ENCODE assay signal across 21 cellular contexts in the genomic region with DNA sequence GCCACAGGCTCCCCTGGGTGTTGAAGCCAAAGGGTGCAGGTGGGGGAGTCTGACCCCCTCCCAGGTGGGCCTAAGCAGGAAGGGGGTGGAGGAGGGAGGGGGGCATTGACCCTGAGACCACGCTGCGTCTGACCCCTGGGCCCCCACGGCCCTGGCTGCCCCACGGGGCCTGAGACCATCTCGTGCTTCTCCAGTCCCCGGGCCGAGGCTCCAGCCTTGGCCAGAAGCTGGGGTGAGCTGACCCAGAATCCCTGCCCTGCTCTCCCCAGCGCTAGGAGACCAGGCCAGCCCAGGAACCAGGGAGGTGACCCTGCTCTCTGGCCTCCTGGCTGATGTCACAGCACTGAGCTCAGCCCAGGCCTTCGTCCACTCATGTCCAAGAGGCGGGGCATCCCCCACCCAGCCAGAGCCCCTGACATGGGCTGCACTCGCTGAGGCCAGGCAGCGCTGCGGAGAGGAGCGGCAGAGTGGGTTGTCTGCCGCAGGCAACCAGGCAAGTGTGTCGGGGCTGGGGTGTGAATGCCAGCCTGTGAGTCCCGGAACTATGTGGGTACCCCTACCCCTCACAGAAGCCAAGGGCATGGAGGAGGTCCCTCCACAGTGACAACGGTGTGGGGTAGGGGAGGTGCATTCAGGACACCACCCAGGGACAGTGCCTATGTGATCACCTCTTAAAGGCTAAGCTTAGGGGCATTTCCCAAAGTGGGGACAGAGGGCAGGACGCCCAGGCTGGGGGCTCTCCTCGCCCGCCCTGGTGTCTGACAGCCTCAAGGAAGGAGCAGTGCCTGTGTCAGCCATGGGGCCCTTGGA. TPM values are rescaled to one million over a fixed set of nuclear protein-coding genes. Genes with fewer than 3 reads are reported as not detected.
DNase-seq lines count a peak whose midpoint lies in the region; ATAC-seq and TF ChIP-seq lines count a peak whose summit lies in the region.
"Had no signal": no experiment of that assay in that cellular context is flagged by ENCODE, and none has a peak within 500 bp of the region (broad histone marks: within the 10 kb centered on the region; RNA-seq: fewer than 3 reads in every experiment).

No MANE protein-coding gene starts in this region.

- H3K9me3 ChIP-seq in endodermal cell (ENCODE audit: control insufficient read depth, low read length) (no peaks in the 10 kb centered on the region), neuronal stem cell (replicated peaks in 1 of 2; ENCODE audit: control insufficient read depth in 2 of 2, insufficient read depth in 1 of 2, low read depth in 1 of 2, low read length in 2 of 2) (peaks cover 0 to 3% of the 10 kb centered on the region in 2 donors), aorta (ENCODE audit: control insufficient read depth, low read length) (no peaks in the 10 kb centered on the region), T-helper 17 cell (ENCODE audit: control insufficient read depth, low read length, poor library complexity, severe bottlenecking) (no peaks in the 10 kb centered on the region), hepatocyte (ENCODE audit: low read depth) (no peaks in the 10 kb centered on the region)
- H3K9me3 ChIP-seq: A549, BLaER1 had no signal

- no peak overlapping the region for H3K4ac ChIP-seq in neuronal stem cell (ENCODE audit: low read length)

- H3K79me1 ChIP-seq in neuronal stem cell (ENCODE audit: low read depth, low read length) = peaks cover 4% of the 10 kb centered on the region

- H4K91ac ChIP-seq in neuronal stem cell (ENCODE audit: low read depth, low read length, poor library complexity) = no peak overlapping the region

- H4K20me1 ChIP-seq in hepatocyte (ENCODE audit: insufficient read depth, poor library complexity, severe bottlenecking) = no peaks in the 10 kb centered on the region

- H3K9ac ChIP-seq in endodermal cell (ENCODE audit: extremely low read depth, low read length, poor library complexity, severe bottlenecking) = no peak overlapping the region
- peak overlapping the region; percentile 53 for H3K9ac ChIP-seq in neuronal stem cell (ENCODE audit: low read depth, low read length, poor library complexity)
- H3K9ac ChIP-seq: BLaER1 had no signal

- no peak overlapping the region for H2BK5ac ChIP-seq in neuronal stem cell (ENCODE audit: low read length)

- peak overlapping the region; percentile 30 for H2BK12ac ChIP-seq in neuronal stem cell (ENCODE audit: low read length)

- H3K4me1 ChIP-seq in endodermal cell (ENCODE audit: control insufficient read depth, insufficient read depth, low read length) (no peaks in the 10 kb centered on the region), neuronal stem cell (ENCODE audit: control insufficient read depth in 2 of 2, insufficient read depth in 1 of 2, low read depth in 1 of 2, low read length in 2 of 2) (peaks cover 1 to 18% of the 10 kb centered on the region in 2 donors), aorta (ENCODE audit: control insufficient read depth in 1 of 2, insufficient read depth in 2 of 2, low read length in 2 of 2) (no peaks in the 10 kb centered on the region), hepatocyte (ENCODE audit: insufficient read depth) (peaks cover 4% of the 10 kb centered on the region)

- H3K36me3 Mint-ChIP-seq in endodermal cell (ENCODE audit: low read depth) (no peaks in the 10 kb centered on the region), T-helper 17 cell (ENCODE audit: low read depth) (no peaks in the 10 kb centered on the region)

- no peak overlapping the region for H3K23ac ChIP-seq in neuronal stem cell (ENCODE audit: low read depth, low read length, poor library complexity)

- no peak overlapping the region for H3K4me2 ChIP-seq in neuronal stem cell (ENCODE audit: insufficient read depth, low read length, poor library complexity, severe bottlenecking)
- H3K4me2 ChIP-seq in hepatocyte = no peak overlapping the region
- H3K4me2 ChIP-seq: A549, BLaER1 had no signal

- peaks cover 3% of the 10 kb centered on the region for H3K27me3 Mint-ChIP-seq in endodermal cell (ENCODE audit: insufficient read depth)
- no peaks in the 10 kb centered on the region for H3K27me3 Mint-ChIP-seq in T-helper 17 cell

- H3K18ac ChIP-seq in neuronal stem cell (ENCODE audit: low read length) = no peak overlapping the region

- H3K27ac ChIP-seq in endodermal cell (ENCODE audit: low read depth, low read length) (peak overlapping the region; percentile 57), neuronal stem cell (replicated peaks; ENCODE audit: low read length) (no peak overlapping the region), aorta (ENCODE audit: low read depth in 1 of 2, low read length in 2 of 2) (no peak overlapping the region), hepatocyte (no peak overlapping the region)
- H3K27ac ChIP-seq: A549, BLaER1 had no signal

- H2BK120ac ChIP-seq in neuronal stem cell (ENCODE audit: low read depth, low read length) = no peak overlapping the region

- intact Hi-C loops in left cardiac atrium (cut with DNase I) (no loop called here), cardiac septum (cut with DNase I) (no loop called here), aorta (cut with DNase I) (no loop called here)

- no peak overlapping the region for H2AK5ac ChIP-seq in neuronal stem cell (ENCODE audit: low read depth, low read length)

- H3K4me3 Mint-ChIP-seq in endodermal cell (no peak overlapping the region), T-helper 17 cell (no peak overlapping the region)
- H3K4me3 Mint-ChIP-seq: stimulated activated naive B cell treated with anti-CD40 and anti-IgM and Interleukin-4, amounts not matched to agents 10 μg/mL and 1 μg/mL and 100 μg/mL, for 72 hours had no signal

- WGBS in endodermal cell (ENCODE audit: insufficient coverage in 1 of 2, insufficient read length in 1 of 2), 2 experiments = 93 to 96% methylated on average over 8 to 21 of the region's 21 CpGs
- no CpG with 5 or more reads among the region's 21 CpGs for WGBS in neuronal stem cell (ENCODE audit: extremely low coverage in 2 of 2, insufficient read length in 2 of 2, insufficient replicate concordance in 1 of 2), 2 donors
- 82 to 84% methylated on average over 20 to 21 of the region's 21 CpGs for WGBS in aorta, 2 donors
- WGBS in hepatocyte (ENCODE audit: low lambda C conversion rate, missing lambda C conversion rate) = 90% methylated on average over 15 of the region's 21 CpGs

- peaks cover 1% of the 10 kb centered on the region for H3K4me1 Mint-ChIP-seq in endodermal cell
- peaks cover 14% of the 10 kb centered on the region for H3K4me1 Mint-ChIP-seq in T-helper 17 cell

- DNase-seq in left cardiac atrium (peak; percentile 33), cardiac septum (ENCODE audit: low spot score) (no peak), endodermal cell (no peak), neuronal stem cell (ENCODE audit: low spot score) (no peak), aorta (peak in 1 of 2 donors; percentile 55), T-helper 17 cell (no peak), hepatocyte (ENCODE audit: low spot score) (no peak)
- DNase-seq in effector CD8-positive, alpha-beta T cell (lab: John Stamatoyannopoulos, UW) = no peak
- DNase-seq: activated CD4-positive, alpha-beta T cell treated with anti-CD3 and anti-CD28 coated beads, Interleukin-2, amount 50 U/mL, for 1 hour; Calu3; cortex of kidney; EL; KBM-7; kidney glomerular epithelial cell; NCI-H2029; NCI-H446; RPMI8226; stimulated activated naive B cell treated with anti-CD40 and anti-IgM and Interleukin-4, amounts not matched to agents 10 μg/mL and 1 μg/mL and 100 μg/mL, for 72 hours; SW 1271 had no signal

- H3K14ac ChIP-seq in neuronal stem cell (ENCODE audit: low read length) = no peak overlapping the region

- no peak overlapping the region for H4K8ac ChIP-seq in neuronal stem cell (ENCODE audit: low read depth, low read length)

- H3K27me3 ChIP-seq in endodermal cell (ENCODE audit: control insufficient read depth, insufficient read depth, low read length, poor library complexity, severe bottlenecking) = no peaks in the 10 kb centered on the region
- H3K27me3 ChIP-seq in neuronal stem cell (ENCODE audit: control insufficient read depth in 3 of 3, insufficient read depth in 3 of 3, low read depth in 1 of 3, low read length in 3 of 3) = no peaks in the 10 kb centered on the region
- H3K27me3 ChIP-seq in aorta (ENCODE audit: control insufficient read depth in 1 of 2, insufficient read depth in 2 of 2, low read length in 1 of 2) = no peaks in the 10 kb centered on the region
- H3K27me3 ChIP-seq in hepatocyte = no peaks in the 10 kb centered on the region
- H3K27me3 ChIP-seq: BLaER1 had no signal

- H2BK15ac ChIP-seq in neuronal stem cell (ENCODE audit: low read length) = no peak overlapping the region

- ATAC-seq in left cardiac atrium (no peak), aorta (ENCODE audit: low FRiP score) (peak; percentile 1), T-helper 17 cell (no peak)
- ATAC-seq: A549; stimulated activated naive B cell treated with anti-CD40 and anti-IgM and Interleukin-4, amounts not matched to agents 10 μg/mL and 1 μg/mL and 100 μg/mL, for 72 hours had no signal

- H3K4me3 ChIP-seq in endodermal cell (ENCODE audit: low read length) (no peak overlapping the region), neuronal stem cell (ENCODE audit: low read length in 2 of 2) (no peak overlapping the region), aorta (ENCODE audit: low read length in 2 of 2) (no peak overlapping the region), hepatocyte (no peak overlapping the region)
- H3K4me3 ChIP-seq: A549, BLaER1 had no signal

- no peak for TF ChIP-seq CTCF in endodermal cell (conservative IDR thresholded peaks at IDR 0.05)
- no peak for TF ChIP-seq CTCF in hepatocyte (IDR thresholded peaks at IDR 0.05; ENCODE audit: poor library complexity)

- no peaks in the 10 kb centered on the region for H3K9me3 Mint-ChIP-seq in endodermal cell
- H3K9me3 Mint-ChIP-seq: stimulated activated naive B cell treated with anti-CD40 and anti-IgM and Interleukin-4, amounts not matched to agents 10 μg/mL and 1 μg/mL and 100 μg/mL, for 72 hours had no signal

- H3K36me3 ChIP-seq in endodermal cell (ENCODE audit: control insufficient read depth, insufficient read depth, low read length) (peaks cover 7% of the 10 kb centered on the region), neuronal stem cell (replicated peaks in 1 of 2; ENCODE audit: control insufficient read depth in 2 of 2, insufficient read depth in 2 of 2, low read length in 2 of 2) (peaks cover 4 to 20% of the 10 kb centered on the region in 2 donors), aorta (ENCODE audit: control insufficient read depth in 1 of 2, insufficient read depth in 2 of 2, low read length in 1 of 2) (no peaks in the 10 kb centered on the region), hepatocyte (replicated peaks; ENCODE audit: insufficient read depth, low read depth) (no peaks in the 10 kb centered on the region)

- H3K27ac Mint-ChIP-seq in endodermal cell (no peak overlapping the region), T-helper 17 cell (no peak overlapping the region)

- peaks cover 11% of the 10 kb centered on the region for H3K79me2 ChIP-seq in hepatocyte

- no peaks in the 10 kb centered on the region for H3K9me2 ChIP-seq in hepatocyte (replicated peaks; ENCODE audit: insufficient read depth)

- H2AFZ ChIP-seq in neuronal stem cell (ENCODE audit: low read length) (no peak overlapping the region), hepatocyte (no peak overlapping the region)

RNA-seq across cellular contexts. Expression of a gene that starts 6.3 kb away (rescaled TPM):
- total RNA-seq in left cardiac atrium (1 to 10 TPM; 6.0 to 8.5 TPM), cardiac septum (5.2 TPM), endodermal cell (1 to 10 TPM; 7.4 to 7.9 TPM), aorta (10 to 100 TPM; 11.4 to 11.8 TPM), T-helper 17 cell (1 to 10 TPM; 8.2 to 8.3 TPM), hepatocyte (8.2 and 8.9 TPM in 2 replicates)
- polyA plus RNA-seq in endodermal cell (2013, experiment 1 of 2) = 4.5 TPM
- polyA plus RNA-seq in endodermal cell (2013, experiment 2 of 2) = 4.1 TPM
- 2.1 TPM for polyA plus RNA-seq in neuronal stem cell (2013, experiment 1 of 2)
- 2.2 TPM for polyA plus RNA-seq in neuronal stem cell (2013, experiment 2 of 2)
- polyA plus RNA-seq in aorta (10 to 100 TPM in 1 of 2 donors, 1 to 10 TPM in 1; 6.4 to 12.4 TPM), hepatocyte (13.2 and 15.0 TPM in 2 replicates)

RNA-seq across cellular contexts. Expression of a gene that starts 12.7 kb away (rescaled TPM):
- total RNA-seq in left cardiac atrium (100 to 1,000 TPM; 407 to 412 TPM), cardiac septum (327 TPM), endodermal cell (100 to 1,000 TPM; 602 to 920 TPM), aorta (100 to 1,000 TPM in 1 of 2 donors, 10 to 100 TPM in 1; 78.1 to 109 TPM), T-helper 17 cell (1 to 10 TPM; 7.0 to 8.0 TPM), hepatocyte (523 and 682 TPM in 2 replicates)
- polyA plus RNA-seq in endodermal cell (2013, experiment 1 of 2) = 1,216 TPM
- polyA plus RNA-seq in endodermal cell (2013, experiment 2 of 2) = 1,012 TPM
- 418 TPM for polyA plus RNA-seq in neuronal stem cell (2013, experiment 1 of 2)
- 412 TPM for polyA plus RNA-seq in neuronal stem cell (2013, experiment 2 of 2)
- polyA plus RNA-seq in aorta (10 to 100 TPM; 46.6 to 91.3 TPM), hepatocyte (2,788 and 2,829 TPM in 2 replicates)

RNA-seq across cellular contexts. Expression of a gene that starts 27.2 kb away (rescaled TPM):
- total RNA-seq in left cardiac atrium = 10 to 100 TPM; 15.2 to 23.6 TPM
- 20.1 TPM for total RNA-seq in cardiac septum
- total RNA-seq in endodermal cell = 10 to 100 TPM; 27.6 to 28.1 TPM
- 20.2 TPM for polyA plus RNA-seq in endodermal cell (2013, experiment 1 of 2)
- 20.5 TPM for polyA plus RNA-seq in endodermal cell (2013, experiment 2 of 2)
- polyA plus RNA-seq in neuronal stem cell (2013, experiment 1 of 2) = 11.7 TPM
- 11.8 TPM for polyA plus RNA-seq in neuronal stem cell (2013, experiment 2 of 2)
- total RNA-seq in aorta = 10 to 100 TPM; 30.4 to 30.8 TPM
- polyA plus RNA-seq in aorta = 10 to 100 TPM in 1 of 2 donors, 1 to 10 TPM in 1; 9.2 to 14.9 TPM
- total RNA-seq in T-helper 17 cell = 10 to 100 TPM; 28.5 to 32.9 TPM
- total RNA-seq in hepatocyte = 25.8 and 27.4 TPM in 2 replicates
- 11.7 and 13.9 TPM in 2 replicates for polyA plus RNA-seq in hepatocyte

RNA-seq across cellular contexts. Expression of a gene that starts 27.5 kb away (rescaled TPM):
- total RNA-seq in left cardiac atrium (10 to 100 TPM; 37.8 to 42.5 TPM), cardiac septum (43.8 TPM), endodermal cell (10 to 100 TPM; 30.1 to 39.8 TPM), aorta (10 to 100 TPM; 27.6 to 33.3 TPM), T-helper 17 cell (10 to 100 TPM; 18.3 to 19.4 TPM), hepatocyte (58.7 and 59.1 TPM in 2 replicates)
- 34.9 TPM for polyA plus RNA-seq in endodermal cell (2013, experiment 1 of 2)
- polyA plus RNA-seq in endodermal cell (2013, experiment 2 of 2) = 38.8 TPM
- 45.8 TPM for polyA plus RNA-seq in neuronal stem cell (2013, experiment 1 of 2)
- 47.5 TPM for polyA plus RNA-seq in neuronal stem cell (2013, experiment 2 of 2)
- polyA plus RNA-seq in aorta (10 to 100 TPM; 44.2 to 71.7 TPM), hepatocyte (68.2 and 71.5 TPM in 2 replicates)

Comparison
In these comparisons a context has a peak if more than half of its experiments do, and no peak if none do; other contexts are left out.
1. RNA of a gene that starts 12.7 kb away (total RNA-seq): 602 to 920 TPM in endodermal cell, 523 to 682 TPM in hepatocyte, 407 to 412 TPM in left cardiac atrium, 327 TPM in cardiac septum (single experiment) and 78.1 to 109 TPM in aorta; 7.0 to 8.0 TPM in T-helper 17 cell; every median in the first group is over 4 times any median in the second.